Comparison of ENCODE assay signal across 8 cellular contexts in genomic region chr6:142913036-142913510, GRCh38. TPM values are rescaled to one million over a fixed set of nuclear protein-coding genes. Genes with fewer than 3 reads are reported as not detected.
DNase-seq lines count a peak whose midpoint lies in the region; ATAC-seq, FAIRE-seq and TF ChIP-seq lines count a peak whose summit lies in the region.

No MANE protein-coding gene starts in this region.

- H3K4me3 ChIP-seq in transverse colon: no peak overlapping the region

- POLR2A ChIA-PET in T-cell (lab: Charles Lee): interaction anchor here (0.6 to 0.7 kb wide), 2 partner anchors 9 kb away, joined by 3 to 4 read pairs; no protein-coding TSS in a partner anchor

- TF ChIP-seq CTCF in transverse colon (IDR thresholded peaks at IDR 0.05): no peak

- peak overlapping the region; percentile 99 for H3K27ac Mint-ChIP-seq in T-cell

- 74 to 78% methylated on average over 3 to 5 of the region's 5 CpGs for WGBS in transverse colon (ENCODE audit: low coverage in 1 of 2), 2 donors

- no peak for TF ChIP-seq EP300 in transverse colon (IDR thresholded peaks at IDR 0.05; ENCODE audit: low read depth)

- H3K27ac ChIP-seq in transverse colon: peak overlapping the region in 3 of 4 donors; percentile 4 to 38 (median 26)

- no peak for FAIRE-seq in GM12891 (lab: Jason Lieb, UNC)

- H3K4me3 Mint-ChIP-seq in T-cell: peak overlapping the region; percentile 75 to 83 (median 79)

- in situ Hi-C loops in transverse colon (cut with MboI; ENCODE audit: low pct_ligation_motif_present in 1 of 4, low pct_unique_long_range_greater_than_20kb in 1 of 4, low sequenced_read_pairs in 3 of 4): no loop called here

- H3K27me3 ChIP-seq in transverse colon: no peaks in the 10 kb centered on the region

- no peaks in the 10 kb centered on the region for H3K36me3 ChIP-seq in transverse colon

- TF ChIP-seq POLR2A in transverse colon (IDR thresholded peaks at IDR 0.05) (no peak), GM12891 (IDR thresholded peaks at IDR 0.05; ENCODE audit: low read depth, low read length) (no peak)

- intact Hi-C loops in transverse colon (cut with DNase I; ENCODE audit: low total_unique reads): no loop called here

- H3K27me3 Mint-ChIP-seq in T-cell: no peaks in the 10 kb centered on the region

- H3K4me1 ChIP-seq in transverse colon: no peaks in the 10 kb centered on the region

- CTCF ChIA-PET in T-cell (lab: Charles Lee): interaction anchor here in 1 of 2 donors (0.8 to 1.6 kb wide), 2 partner anchors 13 to 15 kb away, joined by 3 to 4 read pairs; no protein-coding TSS in a partner anchor

- peaks cover 18% of the 10 kb centered on the region for H3K36me3 Mint-ChIP-seq in T-cell

- H3K9me3 ChIP-seq in transverse colon: no peaks in the 10 kb centered on the region

- peak; percentile 62 for ATAC-seq in HG03039 (IDR thresholded peaks at IDR 0.05; ENCODE audit: unreplicated experiment)
- ATAC-seq in T-cell (replicated peaks in 1 of 4): peak; percentile 31 to 56 (median 33)

- peaks cover 89 to 92% (median 91%) of the 10 kb centered on the region in 3 donors for H3K4me1 Mint-ChIP-seq in T-cell

- peak; percentile 44 for DNase-seq in stimulated activated CD4-positive, alpha-beta T cell treated with anti-CD3 and anti-CD28 coated beads, Interleukin-1b, Interleukin-23, amount 100 ng/mL, for 48 hours
- no peak for DNase-seq in stimulated activated CD4-positive, alpha-beta T cell treated with anti-CD3 and anti-CD28 coated beads, Interleukin-2, amount 100 ng/mL, for 24 hours
- DNase-seq in T-cell (no peak), transverse colon (no peak), DMS153 treated with DMSO at 0.1 percent for 48 hours (lab: John Stamatoyannopoulos, UW; ENCODE audit: unreplicated experiment) (no peak), GM12891 (ENCODE audit: insufficient read length, low spot score) (no peak), COR-L47 (lab: John Stamatoyannopoulos, UW) (no peak)

- no peaks in the 10 kb centered on the region for H3K9me3 Mint-ChIP-seq in T-cell

TF ChIP-seq in GM12891, 5 proteins besides CTCF, POLR2A, EP300 and RAD21:
- TF ChIP-seq PAX5 (IDR thresholded peaks at IDR 0.05; ENCODE audit: insufficient read depth, low read length, severe bottlenecking) (no peak), SPI1 (IDR thresholded peaks at IDR 0.05; ENCODE audit: low read depth, low read length) (no peak), POLR2AphosphoS5 (IDR thresholded peaks at IDR 0.05; ENCODE audit: low read depth, low read length) (no peak), POU2F2 (IDR thresholded peaks at IDR 0.05; ENCODE audit: low read depth, low read length) (no peak; the same call in 1 of the 2 replicates), TAF1 (IDR thresholded peaks at IDR 0.05; ENCODE audit: low read depth, low read length) (no peak)

RNA-seq across cellular contexts. Expression of gene HIVEP2, which starts 31.9 kb away (rescaled TPM):
- total RNA-seq in T-cell (10 to 100 TPM; 71.4 to 81.4 (median 75.2) TPM), transverse colon (10 to 100 TPM in 3 of 4 donors, 1 to 10 TPM in 1; 10.0 to 22.5 (median 13.7) TPM)
- polyA plus RNA-seq in GM12891 (2012; ENCODE audit: low read depth, missing spikeins): 3.5 TPM
